8 cellular contexts compared by ENCODE assay signal in the genomic region with DNA sequence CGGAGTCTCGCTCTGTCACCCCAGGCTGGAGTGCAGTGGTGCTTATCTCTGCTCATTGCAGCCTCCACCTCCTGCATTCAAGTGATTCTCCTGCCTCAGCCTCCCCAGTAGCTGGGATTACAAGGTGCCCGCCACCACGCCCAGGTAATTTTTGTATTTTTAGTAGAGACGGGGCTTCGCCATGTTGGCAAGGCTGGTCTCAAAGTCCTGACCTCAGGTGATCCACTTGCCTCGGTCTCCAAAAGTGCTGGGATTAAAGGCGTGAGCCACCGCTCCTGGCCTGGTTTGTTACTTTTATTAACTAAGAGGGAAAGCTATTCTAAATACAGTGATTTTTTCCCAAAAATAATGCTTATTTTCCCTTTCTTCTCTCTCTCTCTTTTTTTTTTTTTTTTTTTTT. TPM values are rescaled to one million over a fixed set of nuclear protein-coding genes. Genes with fewer than 3 reads are reported as not detected.
DNase-seq lines count a peak whose midpoint lies in the region; ATAC-seq and TF ChIP-seq lines count a peak whose summit lies in the region.

No MANE protein-coding gene starts in this region.

- no peaks in the 10 kb centered on the region for H3K36me3 Mint-ChIP-seq in MCF 10A (ENCODE audit: insufficient read depth, unreplicated experiment)

- DNase-seq in heart left ventricle = no peak
- DNase-seq in left ventricle myocardium superior = no peak
- DNase-seq in MCF 10A (ENCODE audit: unreplicated experiment) = no peak
- no peak for DNase-seq in GM13976 (ENCODE audit: low spot score)
- no peak for DNase-seq in ureter (ENCODE audit: low spot score)
- DNase-seq in NCI-H2196 (lab: John Stamatoyannopoulos, UW; ENCODE audit: unreplicated experiment) = no peak

- intact Hi-C loops in heart left ventricle (cut with DNase I) (no loop called here), left ventricle myocardium superior (cut with micrococcal nuclease) (no loop called here), MCF 10A (cut with micrococcal nuclease) (no loop called here)

- 83 to 93% (median 84%) methylated on average over 9 of the region's 9 CpGs for WGBS in heart left ventricle, 4 donors
- WGBS in urinary bladder = 81% methylated on average over 9 of the region's 9 CpGs

- peaks cover 0 to 13% (median 7%) of the 10 kb centered on the region in 12 donors for H3K4me1 ChIP-seq in heart left ventricle
- H3K4me1 ChIP-seq in muscle layer of duodenum (ENCODE audit: control insufficient read depth in 1 of 2, insufficient read depth in 2 of 2, low read length in 2 of 2) = peaks cover 4% of the 10 kb centered on the region in 2 donors
- H3K4me1 ChIP-seq in urinary bladder (ENCODE audit: insufficient read depth) = no peaks in the 10 kb centered on the region

- H3K27ac ChIP-seq in heart left ventricle = peak overlapping the region in 1 of 12 donors; percentile 53
- H3K27ac ChIP-seq in muscle layer of duodenum (ENCODE audit: low read length) = no peak overlapping the region
- H3K27ac ChIP-seq in urinary bladder (ENCODE audit: low read depth) = no peak overlapping the region

- H3K4me1 Mint-ChIP-seq in MCF 10A (ENCODE audit: insufficient read depth, unreplicated experiment) = peaks cover 16% of the 10 kb centered on the region

- H3K4me3 Mint-ChIP-seq in MCF 10A (ENCODE audit: unreplicated experiment) = peak overlapping the region; percentile 84

- in situ Hi-C loops in GM13976 (cut with MboI; ENCODE audit: low sequenced_read_pairs, unreplicated experiment) = no loop called here

- H3K27me3 ChIP-seq in heart left ventricle = peaks cover 0 to 4% (median 0%) of the 10 kb centered on the region in 9 donors
- no peaks in the 10 kb centered on the region for H3K27me3 ChIP-seq in muscle layer of duodenum (ENCODE audit: low read depth, low read length)

- peak overlapping the region; percentile 99 for H3K27ac Mint-ChIP-seq in MCF 10A (ENCODE audit: low read depth, unreplicated experiment)

- H3K9me3 Mint-ChIP-seq in MCF 10A (ENCODE audit: unreplicated experiment) = no peaks in the 10 kb centered on the region

- H3K27me3 Mint-ChIP-seq in MCF 10A (ENCODE audit: insufficient read depth, unreplicated experiment) = no peaks in the 10 kb centered on the region

- POLR2A ChIA-PET in MCF 10A (lab: Yijun Ruan, JAX) = interaction anchor here (0.8 to 1.5 kb wide), 5 partner anchors 8 to 1937 kb away, joined by 3 to 5 read pairs (median 3); no protein-coding TSS in a partner anchor

- TF ChIP-seq CTCF in heart left ventricle (IDR thresholded peaks at IDR 0.05) = no peak
- TF ChIP-seq CTCF in MCF 10A (IDR thresholded peaks at IDR 0.05; ENCODE audit: unreplicated experiment) = no peak
- no peak for TF ChIP-seq CTCF in GM13976 (IDR thresholded peaks at IDR 0.05; ENCODE audit: borderline replicate concordance, control extremely low read depth, extremely low read depth, insufficient read depth, missing control alignments)

- H3K9me3 ChIP-seq in heart left ventricle (no peaks in the 10 kb centered on the region), muscle layer of duodenum (ENCODE audit: control insufficient read depth in 1 of 2, low read length in 2 of 2) (no peaks in the 10 kb centered on the region)

- ATAC-seq in heart left ventricle = no peak
- no peak for ATAC-seq in left ventricle myocardium superior

- BruUV-seq in MCF 10A (replicated peaks; lab: Mats Ljungman, UMichigan) = no TSS peak

- TF ChIP-seq POLR2A in heart left ventricle (IDR thresholded peaks at IDR 0.05) = no peak

- CTCF ChIA-PET in MCF 10A (lab: Yijun Ruan, JAX) = interaction anchor here (0.6 to 1.5 kb wide), 6 partner anchors 30 to 1772 kb away, joined by 3 to 5 read pairs (median 3); no protein-coding TSS in a partner anchor

- H3K36me3 ChIP-seq in heart left ventricle (no peaks in the 10 kb centered on the region), muscle layer of duodenum (ENCODE audit: control insufficient read depth in 1 of 2, insufficient read depth in 2 of 2, low read length in 2 of 2) (no peaks in the 10 kb centered on the region), urinary bladder (ENCODE audit: insufficient read depth) (no peaks in the 10 kb centered on the region)

- H3K4me3 ChIP-seq in heart left ventricle (peak overlapping the region in 11 of 12 donors; percentile 62 to 84 (median 78)), muscle layer of duodenum (ENCODE audit: low read depth in 1 of 2, low read length in 2 of 2) (peak overlapping the region; percentile 82 to 86), urinary bladder (ENCODE audit: low read depth, low read length) (peak overlapping the region; percentile 63)

RNA-seq across cellular contexts. Expression of a gene that starts 0.9 kb away (rescaled TPM):
- total RNA-seq in heart left ventricle (1 to 10 TPM in 3 of 9 donors, under 1 TPM in 6; 0.06 to 7.7 (median 0.86) TPM), left ventricle myocardium superior (0.35 TPM), MCF 10A (2022) (25.2 and 32.4 TPM in 2 replicates), urinary bladder (21.8 TPM), ureter (1.3 TPM)
- polyA plus RNA-seq in heart left ventricle (under 1 TPM; 0.08 to 0.17 TPM), urinary bladder (0.66 TPM)
